ENCODE assay signal across 1 cellular context in the genomic region with DNA sequence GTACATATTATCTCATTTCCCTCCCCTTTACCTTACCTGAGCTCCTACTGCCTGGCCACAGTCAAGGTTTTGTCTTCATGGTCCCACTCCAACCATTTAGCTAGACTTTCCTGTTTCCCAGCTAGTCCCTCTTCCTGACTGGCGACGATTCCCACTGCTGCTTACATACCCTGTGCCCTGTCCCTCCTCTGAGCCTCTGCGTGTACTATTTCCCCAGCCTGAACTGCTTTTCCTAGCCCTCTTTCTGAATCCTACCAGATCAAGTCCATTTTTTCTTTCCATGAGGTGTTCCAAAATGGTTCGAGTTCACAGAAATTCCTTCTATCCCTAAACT.
A peak's percentile ranks its signal among the peaks of the same experiment; 100 is the strongest.
TF ChIP-seq lines count a peak whose summit lies in the region.

No MANE protein-coding gene starts in this region.

TF ChIP-seq in HEK293, 187 proteins besides CTCF, POLR2A, EP300 and RAD21:
- TF ChIP-seq ZBTB20 (tag by site-specific recombination; IDR thresholded peaks at IDR 0.05) (0 out of 2 replicates have a peak, but pooled peaks have one; percentile 28), SCRT1 (tag by site-specific recombination; IDR thresholded peaks at IDR 0.05; ENCODE audit: borderline replicate concordance) (no peak)
